In genomic region chr16:85167589-85168537, GRCh38 we compare ENCODE assay signal across 15 cellular contexts. TPM values are rescaled to one million over a fixed set of nuclear protein-coding genes. Genes with fewer than 3 reads are reported as not detected.
A peak's percentile ranks its signal among the peaks of the same experiment; 100 is the strongest.
DNase-seq lines count a peak whose midpoint lies in the region; ATAC-seq and TF ChIP-seq lines count a peak whose summit lies in the region.
"Had no signal": no experiment of that assay in that cellular context is flagged by ENCODE, and none has a peak within 500 bp of the region (broad histone marks: within the 10 kb centered on the region; RNA-seq: fewer than 3 reads in every experiment).

No MANE protein-coding gene starts in this region.

- no peak for TF ChIP-seq EP300 in gastroesophageal sphincter (IDR thresholded peaks at IDR 0.05)

- H3K27me3 ChIP-seq in A673 (replicated peaks; ENCODE audit: insufficient read depth, low read depth, low read length, poor library complexity), result no peaks in the 10 kb centered on the region
- H3K27me3 ChIP-seq in HUES64 (ENCODE audit: insufficient read depth, low read length), result peaks cover 21% of the 10 kb centered on the region
- H3K27me3 ChIP-seq in gastroesophageal sphincter, result no peaks in the 10 kb centered on the region
- H3K27me3 ChIP-seq: uterus had no signal

- H3K27ac ChIP-seq in A673 (ENCODE audit: low read depth, low read length, poor library complexity, severe bottlenecking) (no peak overlapping the region), HUES64 (ENCODE audit: low read depth, low read length) (no peak overlapping the region), gastroesophageal sphincter (peak overlapping the region in 3 of 4 donors; percentile 65 to 78 (median 76))
- H3K27ac ChIP-seq: coronary artery had no signal

- H3K36me3 ChIP-seq in A673 (ENCODE audit: insufficient read depth, low read length, poor library complexity, severe bottlenecking), result no peaks in the 10 kb centered on the region
- no peaks in the 10 kb centered on the region for H3K36me3 ChIP-seq in HUES64 (ENCODE audit: insufficient read depth, low read length)
- H3K36me3 ChIP-seq in gastroesophageal sphincter, result no peaks in the 10 kb centered on the region
- H3K36me3 ChIP-seq: uterus had no signal

- 58% methylated on average over 22 of the region's 22 CpGs for WGBS in HUES64
- 81 to 84% methylated on average over 15 to 18 of the region's 22 CpGs for WGBS in gastroesophageal sphincter (ENCODE audit: low coverage in 1 of 2), 2 donors

- peaks cover 23 to 75% (median 53%) of the 10 kb centered on the region in 3 donors for H3K27me3 Mint-ChIP-seq in naive B cell

- CTCF ChIA-PET in A673 (lab: Charles Lee), result no interaction called here

- H3K9me3 ChIP-seq in A673 (ENCODE audit: low read depth, low read length, poor library complexity, severe bottlenecking) (no peaks in the 10 kb centered on the region), HUES64 (ENCODE audit: insufficient read depth, low read depth, low read length) (no peaks in the 10 kb centered on the region), gastroesophageal sphincter (no peaks in the 10 kb centered on the region)
- H3K9me3 ChIP-seq: uterus had no signal

- ATAC-seq in gastroesophageal sphincter (no peak), naive B cell (ENCODE audit: low read depth in 2 of 2) (no peak), HG03342 (IDR thresholded peaks at IDR 0.05; ENCODE audit: unreplicated experiment) (no peak)

- intact Hi-C loops in A673 (cut with micrococcal nuclease; ENCODE audit: unreplicated experiment), result no loop called here

- peaks cover 0 to 5% (median 0%) of the 10 kb centered on the region in 3 donors for H3K4me1 Mint-ChIP-seq in naive B cell

- peaks cover 29% of the 10 kb centered on the region for H3K4me1 ChIP-seq in A673 (ENCODE audit: insufficient read depth, low read length, poor library complexity, severe bottlenecking)
- H3K4me1 ChIP-seq in HUES64 (ENCODE audit: insufficient read depth, low read length), result peaks cover 24% of the 10 kb centered on the region
- H3K4me1 ChIP-seq in gastroesophageal sphincter, result peaks cover 0 to 94% (median 36%) of the 10 kb centered on the region in 3 donors

- TF ChIP-seq POLR2A in gastroesophageal sphincter (IDR thresholded peaks at IDR 0.05), result no peak

- peaks cover 0 to 4% (median 0%) of the 10 kb centered on the region in 7 donors for H3K9me3 Mint-ChIP-seq in naive B cell

- no TSS peak for BruUV-seq in A673 (replicated peaks; lab: Mats Ljungman, UMichigan)

- H3K27ac Mint-ChIP-seq in naive B cell, result no peak overlapping the region

- H3K4me3 Mint-ChIP-seq in naive B cell, result peak overlapping the region in 6 of 8 donors; percentile 50 to 65 (median 56)

- peaks cover 0 to 7% of the 10 kb centered on the region in 2 donors for H3K36me3 Mint-ChIP-seq in naive B cell

- POLR2A ChIA-PET in A673 (lab: Charles Lee; ENCODE audit: low non-redundant PET), result no interaction called here

- DNase-seq in A673 (ENCODE audit: low spot score), result no peak
- no peak for DNase-seq in naive B cell
- DNase-seq in medulla oblongata (ENCODE audit: extremely low spot score), result no peak
- DNase-seq in activated CD4-positive, alpha-beta T cell treated with anti-CD3 and anti-CD28 coated beads, Interleukin-2, amount 50 U/mL, for 48 hours, result no peak
- DNase-seq in KG1 (lab: John Stamatoyannopoulos, UW), result no peak
- DNase-seq: activated gamma-delta T cell treated with Interleukin-2 at 50 U/mL for 16 hours, GDM1, mammary epithelial cell, NCI-H1436 treated with DMSO at 0.1 percent for 48 hours, SW 1271 had no signal

- TF ChIP-seq CTCF in A673 (conservative IDR thresholded peaks at IDR 0.05; ENCODE audit: low read depth, low read length) (no peak), gastroesophageal sphincter (IDR thresholded peaks at IDR 0.05) (no peak)

- no peak overlapping the region for H3K9ac ChIP-seq in HUES64 (ENCODE audit: low read depth, low read length)

- H3K4me3 ChIP-seq in A673 (ENCODE audit: low read depth, low read length, poor library complexity, severe bottlenecking) (peak overlapping the region; percentile 43), HUES64 (ENCODE audit: low read length) (peak overlapping the region; percentile 56), gastroesophageal sphincter (peak overlapping the region in 1 of 2 donors; percentile 67)

RNA-seq across cellular contexts. Expression of gene CIBAR2, which starts 55.6 kb away (rescaled TPM):
- total RNA-seq in A673 (2021) (not detected in 2 replicates), gastroesophageal sphincter (not detected)
- polyA plus RNA-seq in HUES64 (2013, experiment 1 of 2), result not detected
- polyA plus RNA-seq in HUES64 (2013, experiment 2 of 2), result 0.25 TPM
- not detected for polyA plus RNA-seq in naive B cell (ENCODE audit: low read depth in 6 of 6)
- total RNA-seq: mammary epithelial cell had no signal
- polyA plus RNA-seq: mammary epithelial cell had no signal

Comparison
In these comparisons a context has a peak if more than half of its experiments do, and no peak if none do; other contexts are left out.
1. H3K27ac ChIP-seq: peak in gastroesophageal sphincter (3 of 4); none in A673 (single experiment) and HUES64 (single experiment).